10 cellular contexts compared by ENCODE assay signal in the genomic region with DNA sequence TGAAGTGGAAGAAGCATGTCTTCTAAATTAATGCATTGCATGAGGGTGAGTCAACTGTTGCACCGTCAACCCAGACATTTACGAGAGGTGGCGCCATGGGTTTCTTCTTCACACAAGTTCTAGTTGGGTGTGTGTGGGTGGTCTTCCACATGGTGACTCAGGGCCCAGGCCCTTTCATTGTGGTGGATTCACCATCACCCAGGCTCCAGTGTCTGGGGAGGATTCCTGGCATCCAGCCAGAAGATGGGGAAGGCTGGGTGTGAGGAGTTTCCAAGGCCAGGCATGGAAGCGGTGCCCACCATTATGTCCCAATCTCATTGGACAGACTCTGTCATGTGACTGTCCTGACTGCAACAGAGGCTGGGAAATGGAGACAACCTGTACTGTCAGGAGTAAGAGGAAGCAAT. TPM values are rescaled to one million over a fixed set of nuclear protein-coding genes. Genes with fewer than 3 reads are reported as not detected.
A peak's percentile ranks its signal among the peaks of the same experiment; 100 is the strongest.
DNase-seq lines count a peak whose midpoint lies in the region; ATAC-seq and TF ChIP-seq lines count a peak whose summit lies in the region.
"Had no signal": no experiment of that assay in that cellular context is flagged by ENCODE, and none has a peak within 500 bp of the region (broad histone marks: within the 10 kb centered on the region; RNA-seq: fewer than 3 reads in every experiment).

No MANE protein-coding gene starts in this region.

- DNase-seq in BE2C (peak; percentile 48), GM03348 (ENCODE audit: low spot score) (peak; percentile 46), SJSA1 (ENCODE audit: low read depth in 1 of 2, low spot score in 2 of 2) (peak; percentile 98 to 100), kidney epithelial cell (ENCODE audit: low read depth) (peak; percentile 68), NOMO-1 treated with DMSO at 0.1 percent for 48 hours (lab: John Stamatoyannopoulos, UW; ENCODE audit: unreplicated experiment) (no peak), COR-L47 (lab: John Stamatoyannopoulos, UW) (no peak), middle frontal gyrus (ENCODE audit: extremely low spot score, low spot score) (no peak)
- DNase-seq: hippocampal formation, NCI-H526 treated with DMSO at 0.1 percent for 48 hours had no signal

- no peaks in the 10 kb centered on the region for H3K27me3 ChIP-seq in BE2C
- no peaks in the 10 kb centered on the region for H3K27me3 ChIP-seq in SJSA1 (replicated peaks)
- H3K27me3 ChIP-seq in kidney epithelial cell (ENCODE audit: control insufficient read depth, insufficient read depth, low read length): no peaks in the 10 kb centered on the region

- H3K36me3 ChIP-seq in BE2C (no peaks in the 10 kb centered on the region), SJSA1 (no peaks in the 10 kb centered on the region), kidney epithelial cell (ENCODE audit: control insufficient read depth, insufficient read depth, low read length) (no peaks in the 10 kb centered on the region)

- H3K4me1 ChIP-seq in BE2C (peaks cover 23% of the 10 kb centered on the region), SJSA1 (replicated peaks) (peaks cover 69% of the 10 kb centered on the region)

- H3K4me3 ChIP-seq in BE2C (ENCODE audit: low read depth, low read length): no peak overlapping the region
- no peak overlapping the region for H3K4me3 ChIP-seq in SJSA1
- H3K4me3 ChIP-seq in kidney epithelial cell (ENCODE audit: low read depth, low read length): no peak overlapping the region

- TF ChIP-seq CTCF in BE2C (IDR thresholded peaks at IDR 0.05; ENCODE audit: low read depth, low read length) (no peak), kidney epithelial cell (IDR thresholded peaks at IDR 0.05; ENCODE audit: insufficient read depth, low read length, poor library complexity, severe bottlenecking) (no peak)

- ATAC-seq in GM18498 (IDR thresholded peaks at IDR 0.05; ENCODE audit: unreplicated experiment): no peak

- H3K27ac ChIP-seq in SJSA1: peak overlapping the region; percentile 98

- H3K9me3 ChIP-seq in BE2C (no peaks in the 10 kb centered on the region), SJSA1 (replicated peaks) (0 out of 2 replicates have a peak, but pooled peaks cover 5% of the 10 kb centered on the region)

RNA-seq across cellular contexts. Expression of a gene that starts 21.4 kb away (rescaled TPM):
- 15.0 TPM for polyA plus RNA-seq in BE2C (2012; ENCODE audit: insufficient read depth, insufficient read length, low read depth)
- total RNA-seq in SJSA1 (2014; rRNA removed; shearing (Covaris generic)): 0.11 TPM in 1 of 2 replicates, not detected in the other
- total RNA-seq in kidney epithelial cell: 1.9 and 2.1 TPM in 2 replicates

Comparison
In these comparisons a context has a peak if more than half of its experiments do, and no peak if none do; other contexts are left out.
1. DNase-seq: peak in BE2C (single experiment), GM03348 (single experiment), SJSA1 (2 of 2) and kidney epithelial cell (single experiment); none in NOMO-1 treated with DMSO at 0.1 percent for 48 hours (single experiment), COR-L47 (single experiment) and middle frontal gyrus (single experiment).